19 cellular contexts compared by ENCODE assay signal in genomic region chr3:14450506-14450905, GRCh38.
"Had no signal": no experiment of that assay in that cellular context is flagged by ENCODE, and none has a peak within 500 bp of the region (broad histone marks: within the 10 kb centered on the region; RNA-seq: fewer than 3 reads in every experiment).

No MANE protein-coding gene starts in this region.

- H3K4me3 Mint-ChIP-seq: activated CD4-positive, alpha-beta memory T cell treated with anti-CD3 and anti-CD28 coated beads, Interleukin-2, amount 10 ng/mL, durations not matched to agents 7 days and 5 days; activated naive CD4-positive, alpha-beta T cell treated with anti-CD3 and anti-CD28 coated beads, Interleukin-2, amount 50 U/mL, for 24 hours had no signal

- H3K9me3 Mint-ChIP-seq: activated naive CD4-positive, alpha-beta T cell treated with anti-CD3 and anti-CD28 coated beads, Interleukin-2, amount 50 U/mL, for 24 hours; IgD-negative memory B cell had no signal

- H3K27ac Mint-ChIP-seq: activated CD4-positive, alpha-beta memory T cell treated with anti-CD3 and anti-CD28 coated beads, Interleukin-2, amount 10 ng/mL, durations not matched to agents 7 days and 5 days had no signal

- DNase-seq: activated CD4-positive, alpha-beta memory T cell treated with anti-CD3 and anti-CD28 coated beads, Interleukin-2, amount 10 ng/mL, durations not matched to agents 7 days and 5 days; activated CD4-positive, alpha-beta T cell treated with anti-CD3 and anti-CD28 coated beads, Interleukin-2, amount 50 U/mL, for 1 hour; activated CD4-positive, CD25-positive, alpha-beta regulatory T cell; activated T-cell treated with anti-CD3 and anti-CD28 coated beads for 4 hours; activated T-cell treated with anti-CD3 and anti-CD28 coated beads, Interleukin-2, amount 50 U/mL, for 48 hours; brain microvascular endothelial cell; NCI-H1092; NCI-H1417 treated with DMSO at 0.1 percent for 48 hours; NCI-H1694; NCI-H2029; NCI-H2107; NCI-H510A treated with DMSO at 0.1 percent for 48 hours; NCI-H69; NK-92 treated with Interleukin-12 subunit alpha and Interleukin-12 subunit beta, amount 100 ng/mL, for 24 hours; SIG-M5; T-helper 2 cell; T1000 had no signal

- H3K4me1 Mint-ChIP-seq: activated naive CD4-positive, alpha-beta T cell treated with anti-CD3 and anti-CD28 coated beads, Interleukin-2, amount 50 U/mL, for 24 hours had no signal

- H3K27me3 Mint-ChIP-seq: activated CD4-positive, alpha-beta memory T cell treated with anti-CD3 and anti-CD28 coated beads, Interleukin-2, amount 10 ng/mL, durations not matched to agents 7 days and 5 days; activated naive CD4-positive, alpha-beta T cell treated with anti-CD3 and anti-CD28 coated beads, Interleukin-2, amount 50 U/mL, for 24 hours; IgD-negative memory B cell had no signal
